In the genomic region with DNA sequence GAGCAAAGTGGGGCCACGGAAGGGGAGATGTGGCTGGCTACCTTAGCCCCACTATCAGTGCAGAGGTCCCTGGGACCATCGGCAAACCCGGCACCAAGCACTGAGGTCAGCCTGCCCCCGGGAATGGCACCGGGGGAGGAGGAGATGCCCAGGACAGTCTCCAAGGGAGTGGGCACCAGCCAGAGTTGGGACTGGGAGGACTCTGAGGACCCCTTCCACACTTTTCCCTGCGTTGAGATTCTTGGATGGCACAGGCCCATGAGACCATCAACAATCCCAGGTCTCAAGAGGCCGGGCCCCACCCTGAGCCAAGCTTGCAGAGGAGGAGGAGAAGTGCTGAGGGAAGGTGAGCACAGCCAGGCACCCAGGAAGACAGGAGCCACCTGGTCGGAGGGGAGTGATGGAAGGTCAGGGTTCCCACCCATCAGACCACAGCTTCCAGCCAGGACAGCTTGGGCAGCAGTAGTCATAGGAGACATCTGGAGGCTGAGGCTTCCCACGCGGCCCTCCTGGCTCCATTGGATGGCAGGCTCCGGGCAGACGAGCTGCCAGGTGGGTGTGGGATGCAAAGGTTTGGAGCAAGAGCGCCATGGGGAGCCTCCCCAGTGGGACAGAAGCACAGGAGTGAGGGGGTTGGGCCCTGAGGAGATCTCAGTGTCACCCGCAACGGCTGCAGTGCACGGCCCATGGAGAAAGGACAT, we compare ENCODE assay signal across 25 cellular contexts. TPM values are rescaled to one million over a fixed set of nuclear protein-coding genes. Genes with fewer than 3 reads are reported as not detected.
A peak's percentile ranks its signal among the peaks of the same experiment; 100 is the strongest.
DNase-seq lines count a peak whose midpoint lies in the region; ATAC-seq and TF ChIP-seq lines count a peak whose summit lies in the region.
"Had no signal": no experiment of that assay in that cellular context is flagged by ENCODE, and none has a peak within 500 bp of the region (broad histone marks: within the 10 kb centered on the region; RNA-seq: fewer than 3 reads in every experiment).

No MANE protein-coding gene starts in this region.

- no peak overlapping the region for H3K27ac ChIP-seq in spleen
- H3K27ac ChIP-seq: gastroesophageal sphincter, parathyroid adenoma, thyroid gland had no signal

- H3K9me3 Mint-ChIP-seq in activated T-cell treated with anti-CD3 and anti-CD28 coated beads, Interleukin-2, amount 50 U/mL, for 4 hours, result no peaks in the 10 kb centered on the region
- no peaks in the 10 kb centered on the region for H3K9me3 Mint-ChIP-seq in stimulated activated memory B cell treated with anti-CD40 and anti-IgM and Interleukin-4, amounts not matched to agents 10 μg/mL and 1 μg/mL and 100 μg/mL, for 72 hours
- H3K9me3 Mint-ChIP-seq: activated naive CD4-positive, alpha-beta T cell treated with anti-CD3 and anti-CD28 coated beads, Interleukin-2, amount 50 U/mL, for 24 hours; memory B cell; naive B cell; stimulated activated naive B cell treated with anti-CD40 and anti-IgM and Interleukin-4, amounts not matched to agents 10 μg/mL and 1 μg/mL and 100 μg/mL, for 72 hours had no signal

- H3K4me1 ChIP-seq in spleen, result peaks cover 0 to 11% (median 3%) of the 10 kb centered on the region in 6 donors

- ATAC-seq in activated T-cell treated with anti-CD3 and anti-CD28 coated beads, Interleukin-2, amount 50 U/mL, for 4 hours, result no peak
- no peak for ATAC-seq in stimulated activated memory B cell treated with anti-CD40 and anti-IgM and Interleukin-4, amounts not matched to agents 10 μg/mL and 1 μg/mL and 100 μg/mL, for 72 hours
- ATAC-seq: esophagus mucosa; gastroesophageal sphincter; stimulated activated naive B cell treated with anti-CD40 and anti-IgM and Interleukin-4, amounts not matched to agents 10 μg/mL and 1 μg/mL and 100 μg/mL, for 72 hours had no signal

- WGBS in spleen, 5 donors, result 80 to 94% (median 84%) methylated on average over 12 to 16 of the region's 16 CpGs

- H3K27me3 ChIP-seq in spleen (replicated peaks in 1 of 7), result peaks cover 0 to 48% (median 0%) of the 10 kb centered on the region in 7 donors
- H3K27me3 ChIP-seq: gastroesophageal sphincter, thyroid gland had no signal

- TF ChIP-seq CTCF in spleen (IDR thresholded peaks at IDR 0.05 in 8 of 11, conservative IDR thresholded peaks at IDR 0.05 in 3 of 11), result no peak

- no peak overlapping the region for H3K4me3 Mint-ChIP-seq in activated T-cell treated with anti-CD3 and anti-CD28 coated beads, Interleukin-2, amount 50 U/mL, for 4 hours
- no peak overlapping the region for H3K4me3 Mint-ChIP-seq in stimulated activated memory B cell treated with anti-CD40 and anti-IgM and Interleukin-4, amounts not matched to agents 10 μg/mL and 1 μg/mL and 100 μg/mL, for 72 hours
- H3K4me3 Mint-ChIP-seq: activated naive CD4-positive, alpha-beta T cell treated with anti-CD3 and anti-CD28 coated beads, Interleukin-2, amount 50 U/mL, for 24 hours; CD4-positive, CD25-positive, alpha-beta regulatory T cell; memory B cell; naive B cell; stimulated activated naive B cell treated with anti-CD40 and anti-IgM and Interleukin-4, amounts not matched to agents 10 μg/mL and 1 μg/mL and 100 μg/mL, for 72 hours had no signal

- no peaks in the 10 kb centered on the region for H3K36me3 Mint-ChIP-seq in activated T-cell treated with anti-CD3 and anti-CD28 coated beads, Interleukin-2, amount 50 U/mL, for 4 hours (ENCODE audit: insufficient read depth)
- H3K36me3 Mint-ChIP-seq in stimulated activated memory B cell treated with anti-CD40 and anti-IgM and Interleukin-4, amounts not matched to agents 10 μg/mL and 1 μg/mL and 100 μg/mL, for 72 hours, result no peaks in the 10 kb centered on the region
- H3K36me3 Mint-ChIP-seq: activated naive CD4-positive, alpha-beta T cell treated with anti-CD3 and anti-CD28 coated beads, Interleukin-2, amount 50 U/mL, for 24 hours; CD4-positive, CD25-positive, alpha-beta regulatory T cell; memory B cell; naive B cell; stimulated activated naive B cell treated with anti-CD40 and anti-IgM and Interleukin-4, amounts not matched to agents 10 μg/mL and 1 μg/mL and 100 μg/mL, for 72 hours had no signal

- H3K4me3 ChIP-seq in spleen, result no peak overlapping the region
- H3K4me3 ChIP-seq: gastroesophageal sphincter, thyroid gland had no signal

- no peak overlapping the region for H3K27ac Mint-ChIP-seq in stimulated activated memory B cell treated with anti-CD40 and anti-IgM and Interleukin-4, amounts not matched to agents 10 μg/mL and 1 μg/mL and 100 μg/mL, for 72 hours
- H3K27ac Mint-ChIP-seq: activated naive CD4-positive, alpha-beta T cell treated with anti-CD3 and anti-CD28 coated beads, Interleukin-2, amount 50 U/mL, for 24 hours; memory B cell; stimulated activated naive B cell treated with anti-CD40 and anti-IgM and Interleukin-4, amounts not matched to agents 10 μg/mL and 1 μg/mL and 100 μg/mL, for 72 hours had no signal

- peak; percentile 3 for DNase-seq in activated T-cell treated with anti-CD3 and anti-CD28 coated beads, Interleukin-2, amount 50 U/mL, for 1 hour
- no peak for DNase-seq in activated T-cell treated with anti-CD3 and anti-CD28 coated beads, Interleukin-2, amount 50 U/mL, for 4 hours
- peak; percentile 2 for DNase-seq in GM19238 (ENCODE audit: insufficient read length, low spot score)
- peak; percentile 41 for DNase-seq in ecto neural progenitor cell (ENCODE audit: low spot score)
- DNase-seq in spleen, result peak; percentile 67
- no peak for DNase-seq in SKM-1 treated with dmso at 0.1 percent for 144 hours (lab: John Stamatoyannopoulos, UW; ENCODE audit: unreplicated experiment)
- no peak for DNase-seq in DMS53 treated with DMSO at 0.1 percent for 48 hours (lab: John Stamatoyannopoulos, UW; ENCODE audit: unreplicated experiment)
- DNase-seq: activated T-cell treated with anti-CD3 and anti-CD28 coated beads for 4 hours; CD4-positive, CD25-positive, alpha-beta regulatory T cell; cerebellar nuclear complex; naive B cell; NCI-H1048; NCI-H1930; NCI-H226; stimulated activated CD4-positive, alpha-beta T cell treated with anti-CD3 and anti-CD28 coated beads, Interleukin-1b, Interleukin-23, amount 100 ng/mL, for 48 hours; stimulated activated naive B cell treated with anti-CD40 and anti-IgM and Interleukin-4, amounts not matched to agents 10 μg/mL and 1 μg/mL and 100 μg/mL, for 72 hours; thyroid gland had no signal

- no peaks in the 10 kb centered on the region for H3K9me3 ChIP-seq in spleen
- H3K9me3 ChIP-seq: gastroesophageal sphincter, thyroid gland had no signal

- no peaks in the 10 kb centered on the region for H3K36me3 ChIP-seq in spleen
- H3K36me3 ChIP-seq: gastroesophageal sphincter, thyroid gland had no signal

- no peaks in the 10 kb centered on the region for H3K4me1 Mint-ChIP-seq in activated T-cell treated with anti-CD3 and anti-CD28 coated beads, Interleukin-2, amount 50 U/mL, for 4 hours (ENCODE audit: low read depth)
- no peaks in the 10 kb centered on the region for H3K4me1 Mint-ChIP-seq in stimulated activated memory B cell treated with anti-CD40 and anti-IgM and Interleukin-4, amounts not matched to agents 10 μg/mL and 1 μg/mL and 100 μg/mL, for 72 hours
- H3K4me1 Mint-ChIP-seq: activated naive CD4-positive, alpha-beta T cell treated with anti-CD3 and anti-CD28 coated beads, Interleukin-2, amount 50 U/mL, for 24 hours; CD4-positive, CD25-positive, alpha-beta regulatory T cell; memory B cell; naive B cell; stimulated activated naive B cell treated with anti-CD40 and anti-IgM and Interleukin-4, amounts not matched to agents 10 μg/mL and 1 μg/mL and 100 μg/mL, for 72 hours had no signal

- no peak for TF ChIP-seq POLR2A in spleen (IDR thresholded peaks at IDR 0.05)

- no peaks in the 10 kb centered on the region for H3K27me3 Mint-ChIP-seq in activated T-cell treated with anti-CD3 and anti-CD28 coated beads, Interleukin-2, amount 50 U/mL, for 4 hours (ENCODE audit: low read depth)
- H3K27me3 Mint-ChIP-seq in stimulated activated memory B cell treated with anti-CD40 and anti-IgM and Interleukin-4, amounts not matched to agents 10 μg/mL and 1 μg/mL and 100 μg/mL, for 72 hours, result no peaks in the 10 kb centered on the region
- H3K27me3 Mint-ChIP-seq: activated naive CD4-positive, alpha-beta T cell treated with anti-CD3 and anti-CD28 coated beads, Interleukin-2, amount 50 U/mL, for 24 hours; CD4-positive, CD25-positive, alpha-beta regulatory T cell had no signal

- intact Hi-C loops in spleen (cut with DNase I; ENCODE audit: low total_unique reads), result no loop called here

RNA-seq across cellular contexts. Expression of gene OPN4, which starts 2.6 kb away (rescaled TPM):
- total RNA-seq in activated T-cell treated with anti-CD3 and anti-CD28 coated beads, Interleukin-2, amount 50 U/mL, for 4 hours, result not detected
- total RNA-seq in spleen, result not detected
- not detected for polyA plus RNA-seq in spleen
- total RNA-seq: CD4-positive, CD25-positive, alpha-beta regulatory T cell; esophagus mucosa; gastroesophageal sphincter; kidney epithelial cell; LHCN-M2 had no signal
- polyA plus RNA-seq: CD4-positive, CD25-positive, alpha-beta regulatory T cell had no signal

RNA-seq across cellular contexts. Expression of gene LDB3, which starts 16.5 kb away (rescaled TPM):
- under 1 TPM in 2 of 3 donors, not detected in 1; 0.03 to 0.24 TPM for total RNA-seq in activated T-cell treated with anti-CD3 and anti-CD28 coated beads, Interleukin-2, amount 50 U/mL, for 4 hours
- under 1 TPM in 5 of 7 donors, not detected in 2; 0.14 to 0.63 (median 0.43) TPM for total RNA-seq in spleen
- polyA plus RNA-seq in spleen, result 1 to 10 TPM in 1 of 3 donors, under 1 TPM in 2; 0.23 to 1.2 (median 0.30) TPM
- total RNA-seq: CD4-positive, CD25-positive, alpha-beta regulatory T cell had no signal
- polyA plus RNA-seq: CD4-positive, CD25-positive, alpha-beta regulatory T cell had no signal

Comparison
In these comparisons a context has a peak if more than half of its experiments do, and no peak if none do; other contexts are left out.
1. DNase-seq: peak in activated T-cell treated with anti-CD3 and anti-CD28 coated beads, Interleukin-2, amount 50 U/mL, for 1 hour (single experiment), GM19238 (single experiment), ecto neural progenitor cell (single experiment) and spleen (single experiment); none in activated T-cell treated with anti-CD3 and anti-CD28 coated beads, Interleukin-2, amount 50 U/mL, for 4 hours (single experiment), SKM-1 treated with dmso at 0.1 percent for 144 hours (single experiment) and DMS53 treated with DMSO at 0.1 percent for 48 hours (single experiment).